In the genomic region with DNA sequence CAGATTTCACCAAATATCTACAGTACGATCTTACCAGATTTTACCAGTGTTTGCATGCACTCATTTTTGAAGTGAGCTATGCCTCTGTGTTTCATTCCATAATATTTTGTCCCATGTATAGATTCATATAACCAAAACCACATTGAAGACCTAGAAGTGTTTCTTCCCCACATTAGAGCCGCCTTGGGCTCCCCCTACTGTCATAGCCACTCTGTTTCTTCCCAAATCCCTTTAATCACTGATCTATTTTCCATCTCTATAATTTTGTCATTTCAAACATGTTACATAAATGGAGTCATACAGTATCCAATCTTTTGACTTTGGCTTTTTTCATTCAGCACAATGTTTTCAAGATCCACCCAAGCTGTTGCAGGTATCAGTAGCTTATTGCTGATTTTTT, we compare ENCODE assay signal across 21 cellular contexts. TPM values are rescaled to one million over a fixed set of nuclear protein-coding genes. Genes with fewer than 3 reads are reported as not detected.
DNase-seq lines count a peak whose midpoint lies in the region; ATAC-seq, FAIRE-seq and TF ChIP-seq lines count a peak whose summit lies in the region.
"Had no signal": no experiment of that assay in that cellular context is flagged by ENCODE, and none has a peak within 500 bp of the region (broad histone marks: within the 10 kb centered on the region; RNA-seq: fewer than 3 reads in every experiment).

No MANE protein-coding gene starts in this region.

- H3K27me3 Mint-ChIP-seq in activated CD4-positive, alpha-beta memory T cell treated with anti-CD3 and anti-CD28 coated beads, Interleukin-2, amount 10 ng/mL, durations not matched to agents 7 days and 5 days: peaks cover 29% of the 10 kb centered on the region
- H3K27me3 Mint-ChIP-seq in CD8-positive, alpha-beta memory T cell: peaks cover 14 to 44% of the 10 kb centered on the region in 2 donors

- peaks cover 0 to 11% of the 10 kb centered on the region in 2 experiments; a peak in 2 of 4 replicates for H3K4me1 ChIP-seq in HCT116 (ENCODE audit: control insufficient read depth in 1 of 2, insufficient read depth in 2 of 2, low read length in 2 of 2)
- H3K4me1 ChIP-seq in HepG2 (ENCODE audit: insufficient read depth, low read length): no peaks in the 10 kb centered on the region
- no peaks in the 10 kb centered on the region for H3K4me1 ChIP-seq in CD8-positive, alpha-beta memory T cell (ENCODE audit: insufficient read depth, low read length)

- H3K9me3 Mint-ChIP-seq in activated CD4-positive, alpha-beta memory T cell treated with anti-CD3 and anti-CD28 coated beads, Interleukin-2, amount 10 ng/mL, durations not matched to agents 7 days and 5 days: no peaks in the 10 kb centered on the region
- H3K9me3 Mint-ChIP-seq in CD8-positive, alpha-beta memory T cell: peaks cover 0 to 2% (median 0%) of the 10 kb centered on the region in 5 donors
- H3K9me3 Mint-ChIP-seq: activated T-cell treated with anti-CD3 and anti-CD28 coated beads, Interleukin-2, amount 50 U/mL, for 24 hours; CD4-positive, CD25-positive, alpha-beta regulatory T cell; natural killer cell had no signal

- H3K36me3 ChIP-seq in HCT116 (ENCODE audit: control insufficient read depth in 1 of 2, insufficient read depth in 2 of 2, low read length in 2 of 2) (no peaks in the 10 kb centered on the region), HepG2 (replicated peaks in 1 of 2; ENCODE audit: control insufficient read depth in 1 of 2, insufficient read depth in 2 of 2, low read length in 2 of 2) (no peaks in the 10 kb centered on the region)
- no peaks in the 10 kb centered on the region for H3K36me3 ChIP-seq in CD8-positive, alpha-beta memory T cell (ENCODE audit: insufficient read depth, low read length)

- 0% methylated on average over 2 of the region's 2 CpGs for WGBS in HepG2 (ENCODE audit: low lambda C conversion rate)

- H3K9me2 ChIP-seq in HCT116 (ENCODE audit: insufficient read depth): no peaks in the 10 kb centered on the region

- H3K79me2 ChIP-seq in HCT116 (ENCODE audit: insufficient read depth, low read length) (no peaks in the 10 kb centered on the region), HepG2 (ENCODE audit: insufficient read depth, low read length) (no peaks in the 10 kb centered on the region)

- CTCF ChIA-PET in HCT116 (lab: Charles Lee) (interaction anchor here (0.7 to 1.6 kb wide), 3 partner anchors 29 to 99 kb away, joined by 3 to 9 read pairs (median 4); no protein-coding TSS in a partner anchor), HepG2 (lab: Yijun Ruan, JAX; ENCODE audit: low intra/inter-chr PET ratio, low total read pairs) (interaction anchor here (1.2 to 3.2 kb wide), 2 partner anchors 27 to 29 kb away, joined by 3 to 31 read pairs; no protein-coding TSS in a partner anchor)
- CTCF ChIA-PET in activated CD4-positive, alpha-beta memory T cell treated with anti-CD3 and anti-CD28 coated beads, Interleukin-2, amount 10 ng/mL, durations not matched to agents 7 days and 5 days (lab: Charles Lee): no interaction called here
- CTCF ChIA-PET in CD8-positive, alpha-beta memory T cell (lab: Charles Lee): no interaction called here

- H3K9ac ChIP-seq in HCT116 (ENCODE audit: low read length) (no peak overlapping the region), HepG2 (ENCODE audit: insufficient read depth, low read depth, low read length) (no peak overlapping the region)

- peaks cover 8% of the 10 kb centered on the region for H3K4me1 Mint-ChIP-seq in activated CD4-positive, alpha-beta memory T cell treated with anti-CD3 and anti-CD28 coated beads, Interleukin-2, amount 10 ng/mL, durations not matched to agents 7 days and 5 days
- H3K4me1 Mint-ChIP-seq in CD8-positive, alpha-beta memory T cell: peaks cover 8 to 9% (median 8%) of the 10 kb centered on the region in 3 donors

- H3K36me3 Mint-ChIP-seq in activated CD4-positive, alpha-beta memory T cell treated with anti-CD3 and anti-CD28 coated beads, Interleukin-2, amount 10 ng/mL, durations not matched to agents 7 days and 5 days (ENCODE audit: low read depth): no peaks in the 10 kb centered on the region
- H3K36me3 Mint-ChIP-seq in CD8-positive, alpha-beta memory T cell: no peaks in the 10 kb centered on the region
- H3K36me3 Mint-ChIP-seq: CD4-positive, CD25-positive, alpha-beta regulatory T cell; natural killer cell had no signal

- H3K4me2 ChIP-seq in HCT116 (ENCODE audit: low read length) (no peak overlapping the region), HepG2 (ENCODE audit: low read depth, low read length) (no peak overlapping the region)

- H3K27me3 ChIP-seq in HCT116 (ENCODE audit: insufficient read depth, low read length) (no peaks in the 10 kb centered on the region), HepG2 (ENCODE audit: control insufficient read depth in 1 of 2, insufficient read depth in 2 of 2, low read length in 2 of 2) (peaks cover 0 to 22% of the 10 kb centered on the region in 2 experiments; a peak in 2 of 5 replicates)
- no peaks in the 10 kb centered on the region for H3K27me3 ChIP-seq in CD8-positive, alpha-beta memory T cell (ENCODE audit: insufficient read depth, low read length, poor library complexity, severe bottlenecking)

- TF ChIP-seq EP300 in HepG2 (IDR thresholded peaks at IDR 0.05; ENCODE audit: low read depth in 2 of 2, low read length in 2 of 2): no peak
- no peak for TF ChIP-seq EP300 in HepG2 (CRISPR knock-in tag; IDR thresholded peaks at IDR 0.05; ENCODE audit: borderline replicate concordance)

- TF ChIP-seq POLR2A in HCT116 (IDR thresholded peaks at IDR 0.05; ENCODE audit: borderline replicate concordance, extremely low read depth, insufficient read depth, insufficient read length) (no peak), HepG2 (IDR thresholded peaks at IDR 0.05; ENCODE audit: insufficient read depth in 1 of 2, low read depth in 2 of 2, low read length in 2 of 2) (no peak)

- peak; percentile 9 for DNase-seq in COLO668 (lab: John Stamatoyannopoulos, UW; ENCODE audit: unreplicated experiment)
- no peak for DNase-seq in HCT116 (ENCODE audit: low read depth, low spot score)
- peak; percentile 23 for DNase-seq in HepG2 (ENCODE audit: low spot score)
- no peak for DNase-seq in NCI-H2196 (lab: John Stamatoyannopoulos, UW; ENCODE audit: unreplicated experiment)
- DNase-seq in activated CD4-positive, alpha-beta memory T cell treated with anti-CD3 and anti-CD28 coated beads, Interleukin-2, amount 10 ng/mL, durations not matched to agents 7 days and 5 days: no peak
- DNase-seq in NCI-H446 treated with DMSO at 0.1 percent for 48 hours (lab: John Stamatoyannopoulos, UW): no peak
- no peak for DNase-seq in CD8-positive, alpha-beta memory T cell
- DNase-seq: activated CD4-positive, CD25-positive, alpha-beta regulatory T cell treated with anti-CD3 and anti-CD28 coated beads, Interleukin-2, amount 50 U/mL, for 72 hours; activated T-cell treated with anti-CD3 and anti-CD28 coated beads, Interleukin-2, amount 50 U/mL, for 24 hours; CD4-positive, CD25-positive, alpha-beta regulatory T cell; H7; natural killer cell; NK-92 treated with Interleukin-12 subunit alpha and Interleukin-12 subunit beta, amount 100 ng/mL, for 24 hours; stimulated activated naive CD4-positive, alpha-beta T cell had no signal

- TF ChIP-seq CTCF in HCT116 (IDR thresholded peaks at IDR 0.05 in 2 of 3, conservative IDR thresholded peaks at IDR 0.05 in 1 of 3; ENCODE audit: borderline replicate concordance in 1 of 3, insufficient read depth in 1 of 3, low read depth in 2 of 3, low read length in 2 of 3) (peak in 2 of 3 experiments; percentile 26 to 58; a peak in 3 of 6 replicates), VCaP (conservative IDR thresholded peaks at IDR 0.05) (peak; percentile 79), HepG2 (CRISPR knock-in tag; IDR thresholded peaks at IDR 0.05) (peak; percentile 64)

- peak; percentile 40 for TF ChIP-seq RAD21 in HCT116 (IDR thresholded peaks at IDR 0.05; ENCODE audit: low read depth)
- peak; percentile 43; the same call in 1 of the 2 replicates for TF ChIP-seq RAD21 in HepG2 (CRISPR knock-in tag; IDR thresholded peaks at IDR 0.05)

- BruUV-seq in HCT116 (replicated peaks; lab: Mats Ljungman, UMichigan) (no TSS peak), HepG2 (replicated peaks; lab: Mats Ljungman, UMichigan) (no TSS peak)

- H3K9me3 ChIP-seq in HCT116 (ENCODE audit: control insufficient read depth in 1 of 2, insufficient read depth in 1 of 2, low read depth in 1 of 2, low read length in 2 of 2): no peaks in the 10 kb centered on the region
- H3K9me3 ChIP-seq in HepG2 (ENCODE audit: low read length): no peaks in the 10 kb centered on the region
- no peaks in the 10 kb centered on the region for H3K9me3 ChIP-seq in CD8-positive, alpha-beta memory T cell (ENCODE audit: low read length)

- H3K4me3 ChIP-seq in HCT116 (replicated peaks in 1 of 2; ENCODE audit: low read depth in 1 of 2, low read length in 2 of 2) (no peak overlapping the region), HepG2 (replicated peaks in 1 of 3; ENCODE audit: insufficient read depth in 1 of 3, low read depth in 2 of 3, low read length in 3 of 3) (no peak overlapping the region)
- H3K4me3 ChIP-seq in CD8-positive, alpha-beta memory T cell (ENCODE audit: low read length): no peak overlapping the region
- H3K4me3 ChIP-seq: lung had no signal

- RAD21 ChIA-PET in HCT116 (lab: Charles Lee; ENCODE audit: low non-redundant PET in 1 of 2, low total read pairs in 2 of 2, uncharacterized antibody in 2 of 2, unreplicated experiment in 2 of 2): no interaction called here

- in situ Hi-C loops in HepG2 (cut with HindIII; ENCODE audit: extremely low pct_ligation_motif_present, low pct_unique_long_range_greater_than_20kb): no loop called here

- FAIRE-seq in HepG2 (lab: Jason Lieb, UNC): peak; percentile 43
- FAIRE-seq: urothelium cell line had no signal

- POLR2A ChIA-PET in HCT116 (lab: Charles Lee) (no interaction called here), HepG2 (lab: Yijun Ruan, JAX) (no interaction called here)
- POLR2A ChIA-PET in activated CD4-positive, alpha-beta memory T cell treated with anti-CD3 and anti-CD28 coated beads, Interleukin-2, amount 10 ng/mL, durations not matched to agents 7 days and 5 days (lab: Charles Lee): no interaction called here
- POLR2A ChIA-PET in CD8-positive, alpha-beta memory T cell (lab: Charles Lee): no interaction called here

- peak overlapping the region; percentile 2 for H2AFZ ChIP-seq in HCT116 (ENCODE audit: low read depth, low read length, poor library complexity, severe bottlenecking)
- no peak overlapping the region for H2AFZ ChIP-seq in HepG2 (ENCODE audit: low read length)

- no peak overlapping the region for H3K27ac ChIP-seq in HCT116 (ENCODE audit: low read depth, low read length)
- no peak overlapping the region for H3K27ac ChIP-seq in VCaP
- no peak overlapping the region for H3K27ac ChIP-seq in HepG2 (ENCODE audit: extremely low read length, insufficient read depth, low read length)
- no peak overlapping the region for H3K27ac ChIP-seq in CD8-positive, alpha-beta memory T cell (ENCODE audit: low read depth, low read length)
- H3K27ac ChIP-seq: HL-60 had no signal

- no peak overlapping the region for H3K4me3 Mint-ChIP-seq in activated CD4-positive, alpha-beta memory T cell treated with anti-CD3 and anti-CD28 coated beads, Interleukin-2, amount 10 ng/mL, durations not matched to agents 7 days and 5 days
- H3K4me3 Mint-ChIP-seq in CD8-positive, alpha-beta memory T cell: no peak overlapping the region
- H3K4me3 Mint-ChIP-seq: activated T-cell treated with anti-CD3 and anti-CD28 coated beads, Interleukin-2, amount 50 U/mL, for 24 hours; CD4-positive, CD25-positive, alpha-beta regulatory T cell; natural killer cell had no signal

- H3K27ac Mint-ChIP-seq in activated CD4-positive, alpha-beta memory T cell treated with anti-CD3 and anti-CD28 coated beads, Interleukin-2, amount 10 ng/mL, durations not matched to agents 7 days and 5 days: no peak overlapping the region
- no peak overlapping the region for H3K27ac Mint-ChIP-seq in CD8-positive, alpha-beta memory T cell
- H3K27ac Mint-ChIP-seq: activated T-cell treated with anti-CD3 and anti-CD28 coated beads, Interleukin-2, amount 50 U/mL, for 24 hours; natural killer cell had no signal

- peak; percentile 64; the same call in 1 of the 2 replicates for ATAC-seq in HCT116
- ATAC-seq in HepG2: 0 out of 3 replicates have a peak, but pooled peaks have one; percentile 38
- ATAC-seq: natural killer cell had no signal

- H4K20me1 ChIP-seq in HCT116 (ENCODE audit: insufficient read depth) (no peaks in the 10 kb centered on the region), HepG2 (ENCODE audit: insufficient read depth, low read length) (no peaks in the 10 kb centered on the region)

- intact Hi-C loops in HCT116 (cut with micrococcal nuclease): no loop called here
- intact Hi-C loops in HepG2 (cut with micrococcal nuclease; ENCODE audit: unreplicated experiment): loop anchor here (1.0 kb wide), 1 partner anchor 30 kb away; no protein-coding TSS in a partner anchor

RNA-seq across cellular contexts. Expression of a gene that starts 12.7 kb away (rescaled TPM):
- total RNA-seq in HCT116 (2021; ENCODE audit: unreplicated experiment) (not detected), HepG2 (2016; rRNA removed; fragmentation: Illumina TruSeq; extraction: Trizol) (not detected in 2 replicates)
- polyA plus RNA-seq in HCT116 (2012): not detected in 2 replicates
- total RNA-seq in HepG2 (2016; cell fraction: cytosol; rRNA removed; fragmentation: Illumina TruSeq; extraction: Trizol; ENCODE audit: low read depth): not detected in 2 replicates
- not detected in 2 replicates for total RNA-seq in HepG2 (2016; cell fraction: insoluble cytoplasmic fraction; rRNA removed; fragmentation: Illumina TruSeq; extraction: Trizol)
- not detected in 2 replicates for total RNA-seq in HepG2 (2016; cell fraction: membrane; rRNA removed; fragmentation: Illumina TruSeq; extraction: Trizol)
- not detected in 2 replicates for total RNA-seq in HepG2 (2016; cell fraction: nucleus; rRNA removed; fragmentation: Illumina TruSeq; extraction: Trizol)
- 0.51 and 0.53 TPM in 2 replicates for polyA plus RNA-seq in HepG2 (2011; rRNA removed)
- polyA plus RNA-seq in HepG2 (2011; cell fraction: cytosol; rRNA removed): 0.40 and 0.69 TPM in 2 replicates
- not detected in 2 replicates for polyA plus RNA-seq in HepG2 (2011; cell fraction: nucleus; rRNA removed)
- 0.12 TPM in 1 of 2 replicates, not detected in the other for polyA plus RNA-seq in HepG2 (2012)
- not detected in 2 replicates for polyA plus RNA-seq in HepG2 (2016; cell fraction: cytosol; fragmentation: Illumina TruSeq; extraction: Trizol; ENCODE audit: low read depth)
- polyA plus RNA-seq in HepG2 (2016; cell fraction: insoluble cytoplasmic fraction; fragmentation: Illumina TruSeq; extraction: Trizol; ENCODE audit: low read depth): not detected in 2 replicates
- not detected in 2 replicates for polyA plus RNA-seq in HepG2 (2016; cell fraction: membrane; fragmentation: Illumina TruSeq; extraction: Trizol; ENCODE audit: low read depth)
- polyA plus RNA-seq in HepG2 (2016; cell fraction: nucleus; fragmentation: Illumina TruSeq; extraction: Trizol; ENCODE audit: insufficient read depth, low read depth): not detected in 2 replicates
- polyA minus RNA-seq in HepG2 (2011; rRNA and poly(A)+ RNA removed; ENCODE audit: low replicate concordance): 0.68 TPM in 1 of 2 replicates, not detected in the other
- polyA minus RNA-seq in HepG2 (2011; cell fraction: cytosol; rRNA and poly(A)+ RNA removed): not detected in 2 replicates
- not detected in 2 replicates for polyA minus RNA-seq in HepG2 (2011; cell fraction: nucleus; rRNA and poly(A)+ RNA removed)
- not detected for total RNA-seq in activated CD4-positive, alpha-beta memory T cell treated with anti-CD3 and anti-CD28 coated beads, Interleukin-2, amount 10 ng/mL, durations not matched to agents 7 days and 5 days
- total RNA-seq in CD8-positive, alpha-beta memory T cell: not detected
- not detected for polyA plus RNA-seq in CD8-positive, alpha-beta memory T cell
- total RNA-seq: CD4-positive, CD25-positive, alpha-beta regulatory T cell; fibroblast of lung; H7; natural killer cell had no signal
- polyA plus RNA-seq: adipose tissue; CD4-positive, CD25-positive, alpha-beta regulatory T cell; fibroblast of lung had no signal

RNA-seq across cellular contexts. Expression of a gene that starts 27.6 kb away (rescaled TPM):
- not detected for total RNA-seq in HCT116 (2021; ENCODE audit: unreplicated experiment)
- polyA plus RNA-seq in HCT116 (2012): not detected in 2 replicates
- total RNA-seq in HepG2 (2016; rRNA removed; fragmentation: Illumina TruSeq; extraction: Trizol): 0.18 and 0.36 TPM in 2 replicates
- total RNA-seq in HepG2 (2016; cell fraction: cytosol; rRNA removed; fragmentation: Illumina TruSeq; extraction: Trizol; ENCODE audit: low read depth): not detected in 2 replicates
- 0.09 TPM in 1 of 2 replicates, not detected in the other for total RNA-seq in HepG2 (2016; cell fraction: insoluble cytoplasmic fraction; rRNA removed; fragmentation: Illumina TruSeq; extraction: Trizol)
- not detected in 2 replicates for total RNA-seq in HepG2 (2016; cell fraction: membrane; rRNA removed; fragmentation: Illumina TruSeq; extraction: Trizol)
- not detected in 2 replicates for total RNA-seq in HepG2 (2016; cell fraction: nucleus; rRNA removed; fragmentation: Illumina TruSeq; extraction: Trizol)
- polyA plus RNA-seq in HepG2 (2011; rRNA removed): 0.12 and 0.18 TPM in 2 replicates
- 0.19 and 0.24 TPM in 2 replicates for polyA plus RNA-seq in HepG2 (2011; cell fraction: cytosol; rRNA removed)
- 0.09 and 0.11 TPM in 2 replicates for polyA plus RNA-seq in HepG2 (2011; cell fraction: nucleus; rRNA removed)
- polyA plus RNA-seq in HepG2 (2012): not detected in 2 replicates
- 0.07 TPM in 1 of 2 replicates, not detected in the other for polyA plus RNA-seq in HepG2 (2016; cell fraction: cytosol; fragmentation: Illumina TruSeq; extraction: Trizol; ENCODE audit: low read depth)
- 0.16 TPM in 1 of 2 replicates, not detected in the other for polyA plus RNA-seq in HepG2 (2016; cell fraction: insoluble cytoplasmic fraction; fragmentation: Illumina TruSeq; extraction: Trizol; ENCODE audit: low read depth)
- 0.17 TPM in 1 of 2 replicates, not detected in the other for polyA plus RNA-seq in HepG2 (2016; cell fraction: membrane; fragmentation: Illumina TruSeq; extraction: Trizol; ENCODE audit: low read depth)
- not detected in 2 replicates for polyA plus RNA-seq in HepG2 (2016; cell fraction: nucleus; fragmentation: Illumina TruSeq; extraction: Trizol; ENCODE audit: insufficient read depth, low read depth)
- 0.22 TPM in 1 of 2 replicates, not detected in the other for polyA minus RNA-seq in HepG2 (2011; rRNA and poly(A)+ RNA removed; ENCODE audit: low replicate concordance)
- polyA minus RNA-seq in HepG2 (2011; cell fraction: cytosol; rRNA and poly(A)+ RNA removed): not detected in 2 replicates
- 0.50 TPM in 1 of 2 replicates, not detected in the other for polyA minus RNA-seq in HepG2 (2011; cell fraction: nucleus; rRNA and poly(A)+ RNA removed)
- total RNA-seq in activated CD4-positive, alpha-beta memory T cell treated with anti-CD3 and anti-CD28 coated beads, Interleukin-2, amount 10 ng/mL, durations not matched to agents 7 days and 5 days: not detected
- not detected for total RNA-seq in CD8-positive, alpha-beta memory T cell
- polyA plus RNA-seq in CD8-positive, alpha-beta memory T cell: not detected
- total RNA-seq: CD4-positive, CD25-positive, alpha-beta regulatory T cell; fibroblast of lung; H7; lung; MCF 10A; natural killer cell had no signal
- polyA plus RNA-seq: adipose tissue; CD4-positive, CD25-positive, alpha-beta regulatory T cell; fibroblast of lung; lung had no signal

RNA-seq across cellular contexts. Expression of a gene that starts 39.1 kb away (rescaled TPM):
- 41.2 TPM for total RNA-seq in HCT116 (2021; ENCODE audit: unreplicated experiment)
- 26.7 and 30.5 TPM in 2 replicates for polyA plus RNA-seq in HCT116 (2012)
- total RNA-seq in HepG2 (2016; rRNA removed; fragmentation: Illumina TruSeq; extraction: Trizol): 45.7 and 46.0 TPM in 2 replicates
- 17.6 and 22.5 TPM in 2 replicates for total RNA-seq in HepG2 (2016; cell fraction: cytosol; rRNA removed; fragmentation: Illumina TruSeq; extraction: Trizol; ENCODE audit: low read depth)
- 43.0 and 53.0 TPM in 2 replicates for total RNA-seq in HepG2 (2016; cell fraction: insoluble cytoplasmic fraction; rRNA removed; fragmentation: Illumina TruSeq; extraction: Trizol)
- 19.9 and 22.6 TPM in 2 replicates for total RNA-seq in HepG2 (2016; cell fraction: membrane; rRNA removed; fragmentation: Illumina TruSeq; extraction: Trizol)
- 40.8 and 46.9 TPM in 2 replicates for total RNA-seq in HepG2 (2016; cell fraction: nucleus; rRNA removed; fragmentation: Illumina TruSeq; extraction: Trizol)
- polyA plus RNA-seq in HepG2 (2011; rRNA removed): 12.3 and 16.5 TPM in 2 replicates
- 9.0 and 11.1 TPM in 2 replicates for polyA plus RNA-seq in HepG2 (2011; cell fraction: cytosol; rRNA removed)
- 7.9 and 8.7 TPM in 2 replicates for polyA plus RNA-seq in HepG2 (2011; cell fraction: nucleus; rRNA removed)
- polyA plus RNA-seq in HepG2 (2012): 14.6 and 19.3 TPM in 2 replicates
- polyA plus RNA-seq in HepG2 (2016; cell fraction: cytosol; fragmentation: Illumina TruSeq; extraction: Trizol; ENCODE audit: low read depth): 10.6 and 11.2 TPM in 2 replicates
- polyA plus RNA-seq in HepG2 (2016; cell fraction: insoluble cytoplasmic fraction; fragmentation: Illumina TruSeq; extraction: Trizol; ENCODE audit: low read depth): 44.8 and 47.0 TPM in 2 replicates
- 14.9 and 17.6 TPM in 2 replicates for polyA plus RNA-seq in HepG2 (2016; cell fraction: membrane; fragmentation: Illumina TruSeq; extraction: Trizol; ENCODE audit: low read depth)
- polyA plus RNA-seq in HepG2 (2016; cell fraction: nucleus; fragmentation: Illumina TruSeq; extraction: Trizol; ENCODE audit: insufficient read depth, low read depth): 45.2 and 47.7 TPM in 2 replicates
- 10.6 and 12.8 TPM in 2 replicates for polyA minus RNA-seq in HepG2 (2011; rRNA and poly(A)+ RNA removed; ENCODE audit: low replicate concordance)
- polyA minus RNA-seq in HepG2 (2011; cell fraction: cytosol; rRNA and poly(A)+ RNA removed): 6.8 and 7.7 TPM in 2 replicates
- polyA minus RNA-seq in HepG2 (2011; cell fraction: nucleus; rRNA and poly(A)+ RNA removed): 28.5 and 31.5 TPM in 2 replicates
- total RNA-seq in activated CD4-positive, alpha-beta memory T cell treated with anti-CD3 and anti-CD28 coated beads, Interleukin-2, amount 10 ng/mL, durations not matched to agents 7 days and 5 days: 10 to 100 TPM; 21.0 to 21.7 TPM
- 10 to 100 TPM; 42.3 to 46.5 TPM for total RNA-seq in CD8-positive, alpha-beta memory T cell
- 13.3 TPM for polyA plus RNA-seq in CD8-positive, alpha-beta memory T cell

Comparison
In these comparisons a context has a peak if more than half of its experiments do, and no peak if none do; other contexts are left out.
1. DNase-seq: peak in COLO668 (single experiment) and HepG2 (single experiment); none in HCT116 (single experiment), NCI-H2196 (single experiment), activated CD4-positive, alpha-beta memory T cell treated with anti-CD3 and anti-CD28 coated beads, Interleukin-2, amount 10 ng/mL, durations not matched to agents 7 days and 5 days (single experiment), NCI-H446 treated with DMSO at 0.1 percent for 48 hours (single experiment) and CD8-positive, alpha-beta memory T cell (0 of 5).
2. CTCF ChIA-PET loops: an anchor here in HCT116 (0.7 to 1.6 kb wide) and HepG2 (1.2 to 3.2 kb wide); none called in activated CD4-positive, alpha-beta memory T cell treated with anti-CD3 and anti-CD28 coated beads, Interleukin-2, amount 10 ng/mL, durations not matched to agents 7 days and 5 days and CD8-positive, alpha-beta memory T cell.
3. Peak in every context shown above with its lines, with median percentiles within 50 percentile points of each other: CTCF ChIP-seq.